8 cellular contexts compared by ENCODE assay signal in the genomic region with DNA sequence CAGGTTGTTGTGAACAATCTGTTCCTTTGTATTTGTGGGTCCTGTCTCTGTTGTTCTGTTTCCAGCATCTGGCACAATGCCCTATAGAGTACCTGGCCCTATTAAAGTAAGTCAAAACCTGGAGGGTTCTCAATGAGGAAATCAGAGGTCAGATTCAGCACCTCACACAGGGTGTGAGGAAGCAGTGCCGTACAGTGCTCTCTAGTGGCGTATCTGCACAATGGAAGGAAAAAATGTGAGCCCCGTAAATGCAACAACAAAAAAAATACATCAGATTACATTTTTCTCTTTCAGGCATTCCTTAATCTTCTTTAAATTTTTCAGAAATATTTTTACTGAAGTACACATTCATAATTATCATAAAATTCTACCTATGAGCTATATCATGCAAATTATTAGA. TPM values are rescaled to one million over a fixed set of nuclear protein-coding genes. Genes with fewer than 3 reads are reported as not detected.
DNase-seq lines count a peak whose midpoint lies in the region; ATAC-seq, FAIRE-seq and TF ChIP-seq lines count a peak whose summit lies in the region.
"Not testable (repeated sequence)": the region's sequence is repeated elsewhere in the genome, so short reads cannot be mapped to it uniquely, and the experiment has no call there.

No MANE protein-coding gene starts in this region.

- not testable (repeated sequence) for H3K27me3 ChIP-seq in PC-9 (ENCODE audit: insufficient read depth, low read depth); astrocyte (ENCODE audit: insufficient read depth, low read length)

- not testable (repeated sequence) for FAIRE-seq in astrocyte (lab: Jason Lieb, UNC)

- H3K4me2 ChIP-seq in PC-9; astrocyte (ENCODE audit: low read length): not testable (repeated sequence)

- not testable (repeated sequence) for H4K20me1 ChIP-seq in PC-9 (ENCODE audit: insufficient read depth); astrocyte (ENCODE audit: insufficient read depth, low read length)

- peak in 46 of 76 experiments; percentile 1 to 56 (median 26) for DNase-seq in HUDEP-2 (lab: John Stamatoyannopoulos, UW; ENCODE audit: unreplicated experiment in 76 of 76)
- peak in 1 of 2 experiments; percentile 5 for DNase-seq in PC-9
- not testable (repeated sequence) for DNase-seq in astrocyte (ENCODE audit: low read depth); left ventricle myocardium superior
- DNase-seq in retina = peak; percentile 23

- not testable (repeated sequence) for H2AFZ ChIP-seq in PC-9; astrocyte (ENCODE audit: low read depth, low read length)

- H3K36me3 Mint-ChIP-seq in astrocyte (ENCODE audit: low read depth, unreplicated experiment) = not testable (repeated sequence)

- not testable (repeated sequence) for H3K27ac Mint-ChIP-seq in astrocyte (ENCODE audit: unreplicated experiment)

- H3F3A ChIP-seq in PC-9 (ENCODE audit: insufficient read depth, low read depth) = not testable (repeated sequence)

- not testable (repeated sequence) for H3K4me1 Mint-ChIP-seq in astrocyte (ENCODE audit: low read depth, unreplicated experiment)

- H3K9me3 ChIP-seq in PC-9 (ENCODE audit: insufficient read depth, low read depth); astrocyte (ENCODE audit: insufficient read depth, low read depth, low read length): not testable (repeated sequence)

- TF ChIP-seq CTCF in C4-2B (conservative IDR thresholded peaks at IDR 0.05) = peak; percentile 61
- TF ChIP-seq CTCF in PC-9 (conservative IDR thresholded peaks at IDR 0.05) = peak; percentile 36; the same call in 1 of the 2 replicates
- peak; percentile 34 for TF ChIP-seq CTCF in astrocyte (IDR thresholded peaks at IDR 0.05; ENCODE audit: insufficient read depth, low read depth, low read length)

- not testable (repeated sequence) for H3K4me3 ChIP-seq in PC-9; astrocyte (ENCODE audit: insufficient read depth, low read depth, low read length)

- not testable (repeated sequence) for H3K27ac ChIP-seq in C4-2B; PC-9; astrocyte (ENCODE audit: low read depth, low read length)

- not testable (repeated sequence) for H3K4me3 Mint-ChIP-seq in astrocyte (ENCODE audit: unreplicated experiment)

- H3K79me2 ChIP-seq in PC-9 (ENCODE audit: low read depth); astrocyte (ENCODE audit: insufficient read depth, low read length): not testable (repeated sequence)

- H3K9me3 Mint-ChIP-seq in astrocyte (ENCODE audit: unreplicated experiment) = not testable (repeated sequence)

- CTCF ChIA-PET in PC-9 (lab: Charles Lee) = not testable (repeated sequence)

- not testable (repeated sequence) for H3K36me3 ChIP-seq in PC-9 (ENCODE audit: low read depth); astrocyte (ENCODE audit: insufficient read depth, low read length)

- intact Hi-C loops in PC-9 (cut with micrococcal nuclease; ENCODE audit: unreplicated experiment) = loop anchor here (2.0 to 5.0 kb wide), 2 partner anchors 136 to 349 kb away; no protein-coding TSS in a partner anchor
- intact Hi-C loops in left ventricle myocardium superior (cut with micrococcal nuclease) = not testable (repeated sequence)

- H3K9me2 ChIP-seq in PC-9 (ENCODE audit: insufficient read depth) = not testable (repeated sequence)

- H3K4me1 ChIP-seq in PC-9 (replicated peaks; ENCODE audit: insufficient read depth); astrocyte (ENCODE audit: insufficient read depth, low read length): not testable (repeated sequence)

- ATAC-seq in GM18870 (IDR thresholded peaks at IDR 0.05; ENCODE audit: unreplicated experiment) = peak; percentile 49
- ATAC-seq in HG02610 (IDR thresholded peaks at IDR 0.05; ENCODE audit: unreplicated experiment) = peak; percentile 64
- ATAC-seq in left ventricle myocardium superior = peak; percentile 57

- H3K27me3 Mint-ChIP-seq in astrocyte (ENCODE audit: low read depth, unreplicated experiment) = not testable (repeated sequence)

- H3K9ac ChIP-seq in astrocyte (ENCODE audit: low read length) = not testable (repeated sequence)

- POLR2A ChIA-PET in PC-9 (lab: Charles Lee; ENCODE audit: unreplicated experiment) = not testable (repeated sequence)

- not testable (repeated sequence) for BruUV-seq in PC-9 (replicated peaks; lab: Mats Ljungman, UMichigan)

RNA-seq across cellular contexts. Expression of a gene that starts 2.5 kb away (rescaled TPM):
- total RNA-seq in PC-9 (2021) = not detected in 2 replicates
- total RNA-seq in astrocyte = not detected in 2 replicates
- total RNA-seq in left ventricle myocardium superior = 0.35 TPM
